Comparison of ENCODE assay signal across 21 cellular contexts in the genomic region with DNA sequence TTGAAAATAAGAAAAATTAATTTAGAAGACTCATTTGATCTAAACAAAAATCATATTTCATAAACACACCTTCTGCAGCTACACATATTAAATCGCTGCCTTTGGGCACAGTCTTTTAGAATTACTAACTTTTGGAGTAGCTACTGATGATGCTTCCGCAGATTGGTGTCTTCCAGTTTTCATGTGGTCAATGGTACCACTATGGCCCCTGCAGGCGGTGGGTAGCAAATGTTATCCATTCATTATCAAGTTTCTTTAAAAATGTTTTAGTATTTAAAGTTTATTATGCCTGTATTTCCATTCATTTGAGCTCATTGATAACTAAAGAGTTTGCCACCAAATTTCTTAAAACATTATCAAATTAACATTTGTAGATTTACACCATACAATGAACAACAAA.
DNase-seq lines count a peak whose midpoint lies in the region; FAIRE-seq and TF ChIP-seq lines count a peak whose summit lies in the region.
"Had no signal": no experiment of that assay in that cellular context is flagged by ENCODE, and none has a peak within 500 bp of the region (broad histone marks: within the 10 kb centered on the region; RNA-seq: fewer than 3 reads in every experiment).

No MANE protein-coding gene starts in this region.

- H3K27ac Mint-ChIP-seq in neural progenitor cell: no peak overlapping the region
- H3K27ac Mint-ChIP-seq: CD4-positive, CD25-positive, alpha-beta regulatory T cell had no signal

- in situ Hi-C loops in SK-MEL-5 (cut with HindIII; ENCODE audit: low pct_unique_long_range_greater_than_20kb, low sequenced_read_pairs): no loop called here

- H4K91ac ChIP-seq in H1 (replicated peaks; ENCODE audit: insufficient read length, low read length): no peak overlapping the region

- peak; percentile 57 to 65 for TF ChIP-seq RAD21 in H1 (IDR thresholded peaks at IDR 0.05 in 1 of 2, conservative IDR thresholded peaks at IDR 0.05 in 1 of 2; ENCODE audit: low read depth in 2 of 2, low read length in 2 of 2)

- H3K4me2 ChIP-seq in H1 (ENCODE audit: insufficient read depth in 1 of 2, low read depth in 2 of 2, low read length in 2 of 2) (no peak overlapping the region), neural progenitor cell (no peak overlapping the region)
- H3K4me2 ChIP-seq: PC-9 had no signal

- H3F3A ChIP-seq in neural progenitor cell (ENCODE audit: low read depth): no peaks in the 10 kb centered on the region

- H3K4me1 Mint-ChIP-seq in neural progenitor cell: peaks cover 2% of the 10 kb centered on the region
- H3K4me1 Mint-ChIP-seq: CD4-positive, CD25-positive, alpha-beta regulatory T cell had no signal

- H3K9me3 ChIP-seq in H1 (ENCODE audit: insufficient read depth in 2 of 2, low read depth in 1 of 2, low read length in 1 of 2): 0 out of 4 replicates have a peak, but pooled peaks cover 0 to 2% of the 10 kb centered on the region in 2 experiments
- no peaks in the 10 kb centered on the region for H3K9me3 ChIP-seq in neural progenitor cell (ENCODE audit: low read depth)
- no peaks in the 10 kb centered on the region for H3K9me3 ChIP-seq in colonic mucosa
- H3K9me3 ChIP-seq: HAP-1, SJSA1 had no signal

- TF ChIP-seq CTCF in H1 (IDR thresholded peaks at IDR 0.05; ENCODE audit: control extremely low read depth in 1 of 3, insufficient read depth in 1 of 3, low read depth in 1 of 3, low read length in 3 of 3): peak in 1 of 3 experiments; percentile 15; a peak in 1 of 4 replicates
- TF ChIP-seq CTCF in neural progenitor cell (IDR thresholded peaks at IDR 0.05): peak; percentile 35
- no peak for TF ChIP-seq CTCF in colonic mucosa (IDR thresholded peaks at IDR 0.05)

- no peak overlapping the region for H3K56ac ChIP-seq in H1 (replicated peaks; ENCODE audit: insufficient read length, low read depth, low read length)

- POLR2A ChIA-PET in H1 (lab: Charles Lee; ENCODE audit: partially characterized antibody): no interaction called here

- FAIRE-seq in H1 (lab: Jason Lieb, UNC): no peak
- FAIRE-seq: G401.6 had no signal

- TF ChIP-seq EP300 in H1 (IDR thresholded peaks at IDR 0.05; ENCODE audit: borderline replicate concordance in 1 of 2, low read depth in 2 of 2, low read length in 2 of 2): no peak

- intact Hi-C loops in colonic mucosa (cut with DNase I): no loop called here

- H3K4me3 ChIP-seq in H1 (ENCODE audit: extremely low read depth in 1 of 4, insufficient read depth in 2 of 4, low read depth in 3 of 4, low read length in 4 of 4): no peak overlapping the region
- no peak overlapping the region for H3K4me3 ChIP-seq in neural progenitor cell
- H3K4me3 ChIP-seq in colonic mucosa: no peak overlapping the region
- H3K4me3 ChIP-seq: HAP-1, PC-9, SJSA1 had no signal

- H3K23me2 ChIP-seq in H1 (ENCODE audit: low read depth, low read length): no peaks in the 10 kb centered on the region

- H2BK120ac ChIP-seq in H1 (replicated peaks; ENCODE audit: low read depth, low read length): no peak overlapping the region

- no peak overlapping the region for H4K5ac ChIP-seq in H1 (ENCODE audit: insufficient read length, low read depth, low read length)

- no peak overlapping the region for H4K8ac ChIP-seq in H1 (ENCODE audit: extremely low read depth, insufficient read depth, low read length)

- H2AFZ ChIP-seq in H1 (ENCODE audit: low read length) (no peak overlapping the region), neural progenitor cell (replicated peaks) (no peak overlapping the region)
- H2AFZ ChIP-seq: PC-9 had no signal

- no peaks in the 10 kb centered on the region for H4K20me1 ChIP-seq in H1 (replicated peaks in 1 of 2; ENCODE audit: control insufficient read depth in 1 of 2, insufficient read depth in 2 of 2, low read length in 2 of 2)
- H4K20me1 ChIP-seq in neural progenitor cell (ENCODE audit: low read depth): no peaks in the 10 kb centered on the region

- H3K9ac ChIP-seq in H1 (replicated peaks in 1 of 4; ENCODE audit: extremely low read depth in 1 of 4, low read depth in 3 of 4, low read length in 3 of 4) (no peak overlapping the region), neural progenitor cell (no peak overlapping the region), colonic mucosa (ENCODE audit: low read depth in 2 of 2, low read length in 2 of 2) (no peak overlapping the region)

- no peak overlapping the region for H3K27ac ChIP-seq in H1 (ENCODE audit: low read depth, low read length)
- no peak overlapping the region for H3K27ac ChIP-seq in neural progenitor cell
- H3K27ac ChIP-seq in colonic mucosa: no peak overlapping the region
- H3K27ac ChIP-seq: 22Rv1, PC-9, SJSA1 had no signal

- CTCF ChIA-PET in H1 (lab: Charles Lee; ENCODE audit: partially characterized antibody): interaction anchor here (0.7 to 1.9 kb wide), 6 partner anchors 10 to 1297 kb away, joined by 3 to 7 read pairs (median 3); no protein-coding TSS in a partner anchor

- H3K14ac ChIP-seq in H1 (ENCODE audit: insufficient read length): no peak overlapping the region

- H3K79me1 ChIP-seq in H1 (ENCODE audit: low read depth, low read length): no peaks in the 10 kb centered on the region

- H3K23ac ChIP-seq in H1 (ENCODE audit: insufficient read length): no peak overlapping the region

- no peak overlapping the region for H2BK15ac ChIP-seq in H1 (ENCODE audit: low read length)

- H2BK5ac ChIP-seq in H1 (ENCODE audit: low read depth, low read length): no peak overlapping the region

- H3K36me3 Mint-ChIP-seq in neural progenitor cell: peaks cover 5% of the 10 kb centered on the region
- H3K36me3 Mint-ChIP-seq: CD4-positive, CD25-positive, alpha-beta regulatory T cell had no signal

- H2BK20ac ChIP-seq in H1 (ENCODE audit: low read length): no peak overlapping the region

- H3K36me3 ChIP-seq in H1 (ENCODE audit: control insufficient read depth in 2 of 4, insufficient read depth in 4 of 4, low read length in 3 of 4): no peaks in the 10 kb centered on the region
- H3K36me3 ChIP-seq in neural progenitor cell: no peaks in the 10 kb centered on the region
- no peaks in the 10 kb centered on the region for H3K36me3 ChIP-seq in colonic mucosa
- H3K36me3 ChIP-seq: HAP-1, SJSA1 had no signal

- DNase-seq in NCI-H748 (lab: John Stamatoyannopoulos, UW; ENCODE audit: unreplicated experiment): peak; percentile 4
- DNase-seq in NCI-H748 treated with DMSO at 0.1 percent for 48 hours (lab: John Stamatoyannopoulos, UW): no peak
- DNase-seq in SK-MEL-5 (ENCODE audit: low read depth, low spot score): peak; percentile 19
- no peak for DNase-seq in H1 (ENCODE audit: low read depth in 1 of 2, low spot score in 2 of 2)
- no peak for DNase-seq in neural progenitor cell (ENCODE audit: low spot score)
- no peak for DNase-seq in activated T-cell treated with anti-CD3 and anti-CD28 coated beads, Interleukin-2, amount 50 U/mL, for 48 hours
- no peak for DNase-seq in cerebellar cortex (ENCODE audit: low spot score)
- DNase-seq in colonic mucosa: no peak
- DNase-seq: CD4-positive, CD25-positive, alpha-beta regulatory T cell; COR-L47; Kasumi-1; MM.1S; NCI-H1092; NCI-H1436 treated with DMSO at 0.1 percent for 48 hours; NCI-H2081; NCI-H82; PC-9 had no signal

- no peak overlapping the region for H2AK5ac ChIP-seq in H1 (ENCODE audit: low read depth, low read length)

- WGBS in H1 (ENCODE audit: extremely low coverage in 1 of 2, insufficient coverage in 1 of 2, insufficient read length in 1 of 2, insufficient replicate concordance in 2 of 2, low coverage in 1 of 2, low lambda C conversion rate in 2 of 2, missing lambda C conversion rate in 1 of 2), 2 experiments: 88% methylated on average over 3 of the region's 3 CpGs; no CpG with 5 or more reads in 1 of the 2 experiments

- H3K4me1 ChIP-seq in H1 (replicated peaks in 1 of 4; ENCODE audit: control insufficient read depth in 3 of 4, insufficient read depth in 4 of 4, low read length in 3 of 4) (no peaks in the 10 kb centered on the region), neural progenitor cell (no peaks in the 10 kb centered on the region), colonic mucosa (no peaks in the 10 kb centered on the region)
- H3K4me1 ChIP-seq: HAP-1, SJSA1 had no signal

- no peak for TF ChIP-seq POLR2A in H1 (IDR thresholded peaks at IDR 0.05; ENCODE audit: control extremely low read depth in 1 of 2, low read depth in 2 of 2, low read length in 2 of 2)

- no peak overlapping the region for H3K4ac ChIP-seq in H1 (replicated peaks; ENCODE audit: insufficient read length, low read depth, low read length)

- no peak overlapping the region for H3K4me3 Mint-ChIP-seq in neural progenitor cell
- H3K4me3 Mint-ChIP-seq: CD4-positive, CD25-positive, alpha-beta regulatory T cell had no signal

- no peaks in the 10 kb centered on the region for H3K79me2 ChIP-seq in H1 (ENCODE audit: control insufficient read depth in 1 of 2, insufficient read depth in 2 of 2, low read length in 2 of 2)
- H3K79me2 ChIP-seq in neural progenitor cell (ENCODE audit: low read depth): no peaks in the 10 kb centered on the region

- H3K18ac ChIP-seq in H1 (ENCODE audit: extremely low read depth, low read length): no peak overlapping the region

- H2BK12ac ChIP-seq in H1 (ENCODE audit: low read depth, low read length): no peak overlapping the region

- H3K9me3 Mint-ChIP-seq in neural progenitor cell: peaks cover 20% of the 10 kb centered on the region

- H3K27me3 ChIP-seq in H1 (replicated peaks in 1 of 4; ENCODE audit: control insufficient read depth in 3 of 4, extremely low read depth in 1 of 4, insufficient read depth in 3 of 4, low read length in 3 of 4) (no peaks in the 10 kb centered on the region), neural progenitor cell (no peaks in the 10 kb centered on the region), colonic mucosa (no peaks in the 10 kb centered on the region)
- H3K27me3 ChIP-seq: SJSA1 had no signal

- H3K27me3 Mint-ChIP-seq in neural progenitor cell (ENCODE audit: insufficient read depth, low read depth): peaks cover 5% of the 10 kb centered on the region

TF ChIP-seq in H1, 55 proteins besides CTCF, POLR2A, EP300 and RAD21 (continues in another document):
- TF ChIP-seq CBX8 (IDR thresholded peaks at IDR 0.05; ENCODE audit: borderline replicate concordance, low read depth, low read length) (no peak), BACH1 (IDR thresholded peaks at IDR 0.05; ENCODE audit: low read length) (no peak), RNF2 (IDR thresholded peaks at IDR 0.05; ENCODE audit: borderline replicate concordance, low read depth, low read length, missing control alignments, poor library complexity, severe bottlenecking) (no peak), SP1 (IDR thresholded peaks at IDR 0.05; ENCODE audit: low read depth, low read length) (no peak), SAP30 (IDR thresholded peaks at IDR 0.05; ENCODE audit: insufficient read depth, insufficient replicate concordance, low read length) (no peak), EGR1 (IDR thresholded peaks at IDR 0.05; ENCODE audit: borderline replicate concordance, low read depth, low read length) (no peak)

Comparison
In these comparisons a context has a peak if more than half of its experiments do, and no peak if none do; other contexts are left out.
1. DNase-seq: peak in NCI-H748 (single experiment) and SK-MEL-5 (single experiment); none in NCI-H748 treated with DMSO at 0.1 percent for 48 hours (single experiment), H1 (0 of 2), neural progenitor cell (single experiment), activated T-cell treated with anti-CD3 and anti-CD28 coated beads, Interleukin-2, amount 50 U/mL, for 48 hours (0 of 2), cerebellar cortex (single experiment) and colonic mucosa (single experiment).